8 cellular contexts compared by ENCODE assay signal in the genomic region with DNA sequence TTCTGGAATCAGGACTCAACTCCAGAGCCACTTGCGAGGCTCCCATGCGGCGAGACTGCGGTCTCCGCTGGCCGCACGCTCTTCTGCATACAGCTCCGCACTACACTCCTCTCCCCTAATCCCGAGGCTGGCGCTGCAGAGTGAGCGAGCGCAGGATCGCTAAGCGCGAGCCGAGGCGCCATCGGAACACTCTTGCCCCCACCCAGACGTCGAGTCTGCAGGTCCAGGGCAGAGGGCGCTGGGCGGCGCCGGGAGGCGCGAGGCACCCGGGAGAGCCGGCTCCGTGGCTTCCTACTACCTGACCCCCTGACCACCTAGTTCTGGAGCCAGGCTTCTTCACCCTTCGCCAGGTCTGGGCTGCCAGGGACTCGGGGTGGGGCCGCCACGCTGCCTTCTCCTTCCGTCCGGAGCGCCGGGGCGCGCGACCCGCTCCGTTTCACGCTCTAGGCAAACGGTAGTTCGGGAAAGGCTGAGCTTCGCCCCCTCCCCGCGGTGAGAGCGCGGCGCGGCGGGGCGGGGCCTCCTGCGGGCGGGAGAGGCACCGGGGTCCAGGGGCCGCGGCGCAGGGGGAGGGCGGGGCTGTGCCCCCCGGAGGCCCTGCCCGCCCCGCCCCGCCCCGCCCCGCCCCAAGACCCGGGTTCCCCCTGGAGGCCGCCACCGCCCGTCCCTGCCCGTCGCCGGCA. TPM values are rescaled to one million over a fixed set of nuclear protein-coding genes. Genes with fewer than 3 reads are reported as not detected.
DNase-seq lines count a peak whose midpoint lies in the region; ATAC-seq, FAIRE-seq and TF ChIP-seq lines count a peak whose summit lies in the region.

No MANE protein-coding gene starts in this region.

- H3K9me3 Mint-ChIP-seq in activated CD8-positive, alpha-beta T cell treated with anti-CD3 and anti-CD28 coated beads for 36 hours, result peaks cover 8% of the 10 kb centered on the region

- H4K5ac ChIP-seq in H1 (ENCODE audit: insufficient read length, low read depth, low read length), result peak overlapping the region; percentile 82

- peak overlapping the region; percentile 18 for H2BK120ac ChIP-seq in H1 (replicated peaks; ENCODE audit: low read depth, low read length)

- no peak overlapping the region for H2AFZ ChIP-seq in H1 (ENCODE audit: low read length)

- intact Hi-C loops in activated CD8-positive, alpha-beta T cell treated with anti-CD3 and anti-CD28 coated beads for 36 hours (cut with micrococcal nuclease), result no loop called here

- peak overlapping the region; percentile 82 for H4K8ac ChIP-seq in H1 (ENCODE audit: extremely low read depth, insufficient read depth, low read length)

- POLR2A ChIA-PET in activated CD8-positive, alpha-beta T cell treated with anti-CD3 and anti-CD28 coated beads for 36 hours (lab: Charles Lee), result no interaction called here
- POLR2A ChIA-PET in H1 (lab: Charles Lee; ENCODE audit: partially characterized antibody), result interaction anchor here (0.6 to 6.8 kb wide), 21 partner anchors 11 to 1185 kb away, joined by 3 to 58 read pairs (median 3); a partner anchor contains a TSS

- peaks cover 8% of the 10 kb centered on the region for H3K27me3 Mint-ChIP-seq in activated CD8-positive, alpha-beta T cell treated with anti-CD3 and anti-CD28 coated beads for 36 hours

- H2BK15ac ChIP-seq in H1 (ENCODE audit: low read length), result no peak overlapping the region

- no peaks in the 10 kb centered on the region for H3K9me3 ChIP-seq in H1 (ENCODE audit: insufficient read depth in 2 of 2, low read depth in 1 of 2, low read length in 1 of 2)

- peak in 12 of 14 donors; percentile 27 to 85 (median 64) for DNase-seq in C1 segment of cervical spinal cord (lab: John Stamatoyannopoulos, UW)
- peak; percentile 57 for DNase-seq in GM19239 (ENCODE audit: insufficient read length, low spot score)
- peak; percentile 93 for DNase-seq in NCI-H82 (lab: John Stamatoyannopoulos, UW)
- DNase-seq in activated CD8-positive, alpha-beta T cell treated with anti-CD3 and anti-CD28 coated beads for 36 hours, result peak; percentile 70
- DNase-seq in H1 (ENCODE audit: low read depth in 1 of 2, low spot score in 2 of 2), result peak in 1 of 2 experiments; percentile 85
- DNase-seq in medulla oblongata (ENCODE audit: extremely low spot score), result peak; percentile 74
- peak; percentile 37 to 40 for DNase-seq in stimulated activated CD8-positive, alpha-beta memory T cell treated with anti-CD3 and anti-CD28 coated beads, Interleukin-2, amount 100 ng/mL, for 1 hour (ENCODE audit: low read depth in 2 of 2)

- peaks cover 5% of the 10 kb centered on the region for H3K36me3 Mint-ChIP-seq in activated CD8-positive, alpha-beta T cell treated with anti-CD3 and anti-CD28 coated beads for 36 hours (ENCODE audit: low read depth)

- no peak overlapping the region for H3K27ac Mint-ChIP-seq in activated CD8-positive, alpha-beta T cell treated with anti-CD3 and anti-CD28 coated beads for 36 hours

- H3K79me2 ChIP-seq in H1 (ENCODE audit: control insufficient read depth in 1 of 2, insufficient read depth in 2 of 2, low read length in 2 of 2), result no peaks in the 10 kb centered on the region

- FAIRE-seq in GM19239 (lab: Jason Lieb, UNC) (no peak), H1 (lab: Jason Lieb, UNC) (no peak)

- no peaks in the 10 kb centered on the region for H4K20me1 ChIP-seq in H1 (replicated peaks in 1 of 2; ENCODE audit: control insufficient read depth in 1 of 2, insufficient read depth in 2 of 2, low read length in 2 of 2)

- H3K9ac ChIP-seq in H1 (replicated peaks in 1 of 4; ENCODE audit: extremely low read depth in 1 of 4, low read depth in 3 of 4, low read length in 3 of 4), result peak overlapping the region in 2 of 4 experiments; percentile 56 to 63; a peak in 4 of 7 replicates

- TF ChIP-seq EP300 in H1 (IDR thresholded peaks at IDR 0.05; ENCODE audit: borderline replicate concordance in 1 of 2, low read depth in 2 of 2, low read length in 2 of 2), result no peak

- H3K4me3 ChIP-seq in H1 (ENCODE audit: extremely low read depth in 1 of 4, insufficient read depth in 2 of 4, low read depth in 3 of 4, low read length in 4 of 4), result peak overlapping the region; percentile 42 to 83 (median 72)

- H3K27ac ChIP-seq in H1 (ENCODE audit: low read depth, low read length), result peak overlapping the region; percentile 50; the same call in 1 of the 2 replicates

- ATAC-seq in HG03354 (IDR thresholded peaks at IDR 0.05; ENCODE audit: poor library complexity, severe bottlenecking, unreplicated experiment), result peak; percentile 75
- ATAC-seq in activated CD8-positive, alpha-beta T cell treated with anti-CD3 and anti-CD28 coated beads for 36 hours, result peak; percentile 75

- 2% methylated on average over 22 of the region's 74 CpGs; no CpG with 5 or more reads in 1 of the 2 experiments for WGBS in H1 (ENCODE audit: extremely low coverage in 1 of 2, insufficient coverage in 1 of 2, insufficient read length in 1 of 2, insufficient replicate concordance in 2 of 2, low coverage in 1 of 2, low lambda C conversion rate in 2 of 2, missing lambda C conversion rate in 1 of 2), 2 experiments

- peak overlapping the region; percentile 83 for H4K91ac ChIP-seq in H1 (replicated peaks; ENCODE audit: insufficient read length, low read length)

- peak overlapping the region; percentile 91 for H2BK12ac ChIP-seq in H1 (ENCODE audit: low read depth, low read length)

- TF ChIP-seq POLR2A in H1 (IDR thresholded peaks at IDR 0.05; ENCODE audit: control extremely low read depth in 1 of 2, low read depth in 2 of 2, low read length in 2 of 2), result 0 out of 3 replicates have a peak, but pooled peaks of 1 of the 2 experiments have one; percentile 38

- H2BK20ac ChIP-seq in H1 (ENCODE audit: low read length), result no peak overlapping the region

- peak overlapping the region; percentile 84 for H3K56ac ChIP-seq in H1 (replicated peaks; ENCODE audit: insufficient read length, low read depth, low read length)

- peak overlapping the region; percentile 84; the same call in 1 of the 2 replicates for H2BK5ac ChIP-seq in H1 (ENCODE audit: low read depth, low read length)

- H2AK5ac ChIP-seq in H1 (ENCODE audit: low read depth, low read length), result no peak overlapping the region; the same call in 1 of the 2 replicates

- H3K18ac ChIP-seq in H1 (ENCODE audit: extremely low read depth, low read length), result peak overlapping the region; percentile 91

- TF ChIP-seq CTCF in activated CD8-positive, alpha-beta T cell treated with anti-CD3 and anti-CD28 coated beads for 36 hours (IDR thresholded peaks at IDR 0.05), result no peak
- peak in 1 of 3 experiments; percentile 9; a peak in 2 of 4 replicates for TF ChIP-seq CTCF in H1 (IDR thresholded peaks at IDR 0.05; ENCODE audit: control extremely low read depth in 1 of 3, insufficient read depth in 1 of 3, low read depth in 1 of 3, low read length in 3 of 3)

- H3K23ac ChIP-seq in H1 (ENCODE audit: insufficient read length), result no peak overlapping the region

- peaks cover 14 to 48% (median 41%) of the 10 kb centered on the region in 4 experiments for H3K4me1 ChIP-seq in H1 (replicated peaks in 1 of 4; ENCODE audit: control insufficient read depth in 3 of 4, insufficient read depth in 4 of 4, low read length in 3 of 4)

- H3K4me1 Mint-ChIP-seq in activated CD8-positive, alpha-beta T cell treated with anti-CD3 and anti-CD28 coated beads for 36 hours (ENCODE audit: low read depth), result peaks cover 24% of the 10 kb centered on the region

- H3K4ac ChIP-seq in H1 (replicated peaks; ENCODE audit: insufficient read length, low read depth, low read length), result peak overlapping the region; percentile 69

- H3K36me3 ChIP-seq in H1 (ENCODE audit: control insufficient read depth in 2 of 4, insufficient read depth in 4 of 4, low read length in 3 of 4), result no peaks in the 10 kb centered on the region

- H3K14ac ChIP-seq in H1 (ENCODE audit: insufficient read length), result peak overlapping the region; percentile 8

- H3K23me2 ChIP-seq in H1 (ENCODE audit: low read depth, low read length), result peaks cover 14% of the 10 kb centered on the region; the same call in 1 of the 2 replicates

- TF ChIP-seq RAD21 in H1 (IDR thresholded peaks at IDR 0.05 in 1 of 2, conservative IDR thresholded peaks at IDR 0.05 in 1 of 2; ENCODE audit: low read depth in 2 of 2, low read length in 2 of 2), result 0 out of 4 replicates have a peak, but pooled peaks of 1 of the 2 experiments have one; percentile 5

- no peaks in the 10 kb centered on the region for H3K79me1 ChIP-seq in H1 (ENCODE audit: low read depth, low read length)

- H3K4me2 ChIP-seq in H1 (ENCODE audit: insufficient read depth in 1 of 2, low read depth in 2 of 2, low read length in 2 of 2), result peak overlapping the region; percentile 85 to 89

- no peaks in the 10 kb centered on the region for H3K27me3 ChIP-seq in H1 (replicated peaks in 1 of 4; ENCODE audit: control insufficient read depth in 3 of 4, extremely low read depth in 1 of 4, insufficient read depth in 3 of 4, low read length in 3 of 4)

- peak overlapping the region; percentile 77 for H3K4me3 Mint-ChIP-seq in activated CD8-positive, alpha-beta T cell treated with anti-CD3 and anti-CD28 coated beads for 36 hours

- CTCF ChIA-PET in activated CD8-positive, alpha-beta T cell treated with anti-CD3 and anti-CD28 coated beads for 36 hours (lab: Charles Lee), result interaction anchor here (0.8 to 2.3 kb wide), 4 partner anchors 14 to 97 kb away, joined by 4 to 8 read pairs (median 5); no protein-coding TSS in a partner anchor
- CTCF ChIA-PET in H1 (lab: Charles Lee; ENCODE audit: partially characterized antibody), result interaction anchor here (0.6 to 3.7 kb wide), 17 partner anchors 14 to 1636 kb away, joined by 3 to 17 read pairs (median 4); a partner anchor contains a TSS

RNA-seq across cellular contexts. Expression of a gene that starts 5.4 kb away (rescaled TPM):
- 1 to 10 TPM; 1.3 to 1.5 TPM for total RNA-seq in activated CD8-positive, alpha-beta T cell treated with anti-CD3 and anti-CD28 coated beads for 36 hours
- total RNA-seq in H1 (2021; fragmentation: NEBNext Ultra II Directional; extraction: Animal tissue kit (Norgen Biotek cat#: 25700)), result 330 and 349 TPM in 2 replicates
- 315 and 408 TPM in 2 replicates for polyA plus RNA-seq in H1 (2011; rRNA removed)
- polyA plus RNA-seq in H1 (2011; cell fraction: cytosol; rRNA removed), result 319 TPM
- polyA plus RNA-seq in H1 (2011; cell fraction: nucleus; rRNA removed), result 327 TPM
- polyA plus RNA-seq in H1 (2012, experiment 1 of 2), result 269 to 376 TPM (median 351 TPM) in 4 replicates
- 288 TPM for polyA plus RNA-seq in H1 (2012, experiment 2 of 2)
- 294 TPM for polyA plus RNA-seq in H1 (2013, experiment 1 of 2)
- 283 TPM for polyA plus RNA-seq in H1 (2013, experiment 2 of 2)
- 135 and 152 TPM in 2 replicates for polyA minus RNA-seq in H1 (2011; rRNA and poly(A)+ RNA removed)
- polyA minus RNA-seq in H1 (2011; cell fraction: cytosol; rRNA and poly(A)+ RNA removed), result 270 TPM
- 83.7 TPM for polyA minus RNA-seq in H1 (2011; cell fraction: nucleus; rRNA and poly(A)+ RNA removed)

RNA-seq across cellular contexts. Expression of a gene that starts 44.2 kb away (rescaled TPM):
- 1 to 10 TPM; 8.4 to 9.5 TPM for total RNA-seq in activated CD8-positive, alpha-beta T cell treated with anti-CD3 and anti-CD28 coated beads for 36 hours
- total RNA-seq in H1 (2021; fragmentation: NEBNext Ultra II Directional; extraction: Animal tissue kit (Norgen Biotek cat#: 25700)), result 36.4 and 36.6 TPM in 2 replicates
- 21.8 and 24.4 TPM in 2 replicates for polyA plus RNA-seq in H1 (2011; rRNA removed)
- polyA plus RNA-seq in H1 (2011; cell fraction: cytosol; rRNA removed), result 30.2 TPM
- 25.8 TPM for polyA plus RNA-seq in H1 (2011; cell fraction: nucleus; rRNA removed)
- polyA plus RNA-seq in H1 (2012, experiment 1 of 2), result 38.7 to 44.5 TPM (median 39.5 TPM) in 4 replicates
- 19.9 TPM for polyA plus RNA-seq in H1 (2012, experiment 2 of 2)
- 38.8 TPM for polyA plus RNA-seq in H1 (2013, experiment 1 of 2)
- polyA plus RNA-seq in H1 (2013, experiment 2 of 2), result 35.0 TPM
- polyA minus RNA-seq in H1 (2011; rRNA and poly(A)+ RNA removed), result 17.2 and 21.9 TPM in 2 replicates
- 14.6 TPM for polyA minus RNA-seq in H1 (2011; cell fraction: cytosol; rRNA and poly(A)+ RNA removed)
- polyA minus RNA-seq in H1 (2011; cell fraction: nucleus; rRNA and poly(A)+ RNA removed), result 29.6 TPM

Comparison
In these comparisons a context has a peak if more than half of its experiments do, and no peak if none do; other contexts are left out.
1. RNA of a gene that starts 5.4 kb away (total RNA-seq): 330 to 349 TPM in H1; 1.3 to 1.5 TPM in activated CD8-positive, alpha-beta T cell treated with anti-CD3 and anti-CD28 coated beads for 36 hours; every median in the first group is over 100 times any median in the second.